Comparison of ENCODE assay signal across 15 cellular contexts in the genomic region with DNA sequence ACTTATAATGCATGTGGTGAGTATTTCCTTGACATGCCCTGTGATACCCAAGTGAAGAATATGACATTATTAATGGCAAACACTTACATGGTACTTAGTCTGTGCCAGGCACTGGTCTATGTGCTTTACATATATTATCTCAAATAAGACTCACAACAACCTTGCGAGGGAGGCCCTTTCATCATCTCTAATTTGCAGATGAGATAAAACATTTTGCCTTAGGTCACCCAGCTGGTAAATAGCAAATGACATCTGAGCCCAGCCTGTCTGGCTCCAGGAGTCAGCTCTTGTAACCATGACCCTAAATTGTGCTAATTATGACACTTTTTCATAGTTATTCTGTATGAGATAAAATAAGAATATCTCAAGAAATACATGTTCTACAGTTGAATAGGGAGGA.
A peak's percentile ranks its signal among the peaks of the same experiment; 100 is the strongest.
DNase-seq lines count a peak whose midpoint lies in the region; TF ChIP-seq lines count a peak whose summit lies in the region.
"Had no signal": no experiment of that assay in that cellular context is flagged by ENCODE, and none has a peak within 500 bp of the region (broad histone marks: within the 10 kb centered on the region; RNA-seq: fewer than 3 reads in every experiment).

No MANE protein-coding gene starts in this region.

- BruUV-seq in Calu3 (replicated peaks; lab: Mats Ljungman, UMichigan), result no TSS peak

- H3K4me1 ChIP-seq in BE2C, result no peaks in the 10 kb centered on the region; the same call in 1 of the 2 replicates

- H3K36me3 Mint-ChIP-seq in immature natural killer cell (no peaks in the 10 kb centered on the region), Calu3 (ENCODE audit: insufficient read depth, unreplicated experiment) (no peaks in the 10 kb centered on the region)
- H3K36me3 Mint-ChIP-seq: CD4-positive, CD25-positive, alpha-beta regulatory T cell; CD8-positive, alpha-beta T cell had no signal

- no peaks in the 10 kb centered on the region for H3K27me3 ChIP-seq in BE2C
- H3K27me3 ChIP-seq: BLaER1 had no signal

- CTCF ChIA-PET in Calu3 (lab: Charles Lee), result no interaction called here

- no peaks in the 10 kb centered on the region for H3K27me3 Mint-ChIP-seq in immature natural killer cell (ENCODE audit: low read depth in 3 of 3)
- H3K27me3 Mint-ChIP-seq in Calu3 (ENCODE audit: unreplicated experiment), result no peaks in the 10 kb centered on the region
- H3K27me3 Mint-ChIP-seq: CD4-positive, CD25-positive, alpha-beta regulatory T cell had no signal

- no peaks in the 10 kb centered on the region for H3K4me1 Mint-ChIP-seq in immature natural killer cell
- no peaks in the 10 kb centered on the region for H3K4me1 Mint-ChIP-seq in Calu3 (ENCODE audit: low read depth, unreplicated experiment)
- H3K4me1 Mint-ChIP-seq: CD4-positive, CD25-positive, alpha-beta regulatory T cell had no signal

- no peaks in the 10 kb centered on the region for H3K36me3 ChIP-seq in BE2C
- H3K36me3 ChIP-seq: BLaER1 had no signal

- H3K9me3 Mint-ChIP-seq in immature natural killer cell (peaks cover 0 to 30% (median 3%) of the 10 kb centered on the region in 6 donors), Calu3 (ENCODE audit: low read depth, unreplicated experiment) (no peaks in the 10 kb centered on the region)
- H3K9me3 Mint-ChIP-seq: CD8-positive, alpha-beta T cell had no signal

- peak; percentile 15 for DNase-seq in BE2C
- DNase-seq in NCI-H226, result peak; percentile 14
- peak; percentile 26 for DNase-seq in OCI-M1 (lab: John Stamatoyannopoulos, UW)
- DNase-seq in left kidney (ENCODE audit: low read depth, low spot score), result peak; percentile 3
- DNase-seq in immature natural killer cell, result no peak
- no peak for DNase-seq in Calu3
- DNase-seq: CD4-positive, CD25-positive, alpha-beta regulatory T cell; CD8-positive, alpha-beta T cell; DMS53; DMS79 treated with DMSO at 0.1 percent for 48 hours; GF-D8; GM23248; H7; HCEC 1CT had no signal

- no peak overlapping the region for H3K4me3 ChIP-seq in BE2C (ENCODE audit: low read depth, low read length)
- H3K4me3 ChIP-seq: BLaER1, GM23248 had no signal

- TF ChIP-seq CTCF in BE2C (IDR thresholded peaks at IDR 0.05; ENCODE audit: low read depth, low read length), result no peak
- no peak for TF ChIP-seq CTCF in Calu3 (IDR thresholded peaks at IDR 0.05; ENCODE audit: unreplicated experiment)

- no peaks in the 10 kb centered on the region for H3K9me3 ChIP-seq in BE2C
- H3K9me3 ChIP-seq: BLaER1 had no signal

- H3K4me3 Mint-ChIP-seq in immature natural killer cell (no peak overlapping the region), Calu3 (ENCODE audit: low read depth, unreplicated experiment) (no peak overlapping the region)
- H3K4me3 Mint-ChIP-seq: CD4-positive, CD25-positive, alpha-beta regulatory T cell; CD8-positive, alpha-beta T cell had no signal

- H3K27ac Mint-ChIP-seq in immature natural killer cell, result no peak overlapping the region
- no peak overlapping the region for H3K27ac Mint-ChIP-seq in Calu3 (ENCODE audit: unreplicated experiment)
- H3K27ac Mint-ChIP-seq: CD4-positive, CD25-positive, alpha-beta regulatory T cell; CD8-positive, alpha-beta T cell had no signal

- intact Hi-C loops in Calu3 (cut with micrococcal nuclease; ENCODE audit: unreplicated experiment), result no loop called here

Comparison
In these comparisons a context has a peak if more than half of its experiments do, and no peak if none do; other contexts are left out.
1. DNase-seq: peak in BE2C (single experiment), NCI-H226 (single experiment), OCI-M1 (single experiment) and left kidney (single experiment); none in immature natural killer cell (0 of 3) and Calu3 (single experiment).